1 cellular context compared by ENCODE assay signal in the genomic region with DNA sequence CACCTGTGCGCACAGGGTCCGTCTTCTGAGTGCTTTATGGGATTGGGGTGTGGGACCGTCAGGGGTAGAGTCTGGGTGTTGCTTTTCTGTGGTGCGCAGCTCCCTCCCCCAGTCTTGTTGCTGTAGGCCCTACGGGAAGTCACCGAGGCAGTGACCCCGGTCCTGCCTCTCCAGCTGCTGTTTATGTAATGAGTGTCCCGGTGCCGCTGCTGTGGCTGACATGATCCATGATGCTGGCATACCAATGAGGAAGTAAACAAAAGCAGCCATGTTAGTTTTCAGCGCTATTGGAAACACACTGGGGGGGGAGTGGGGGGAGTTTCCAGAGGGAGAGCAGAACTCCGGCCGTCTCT.
TF ChIP-seq lines count a peak whose summit lies in the region.

No MANE protein-coding gene starts in this region.

TF ChIP-seq in HepG2, 621 proteins besides CTCF, POLR2A, EP300 and RAD21 (continued from another document and continues in another):
- TF ChIP-seq, protein P1, sequence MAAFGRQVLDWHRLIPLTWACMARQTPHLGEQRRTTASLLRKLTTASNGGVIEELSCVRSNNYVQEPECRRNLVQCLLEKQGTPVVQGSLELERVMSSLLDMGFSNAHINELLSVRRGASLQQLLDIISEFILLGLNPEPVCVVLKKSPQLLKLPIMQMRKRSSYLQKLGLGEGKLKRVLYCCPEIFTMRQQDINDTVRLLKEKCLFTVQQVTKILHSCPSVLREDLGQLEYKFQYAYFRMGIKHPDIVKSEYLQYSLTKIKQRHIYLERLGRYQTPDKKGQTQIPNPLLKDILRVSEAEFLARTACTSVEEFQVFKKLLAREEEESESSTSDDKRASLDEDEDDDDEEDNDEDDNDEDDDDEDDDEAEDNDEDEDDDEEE (CRISPR knock-in tag; IDR thresholded peaks at IDR 0.05), result no peak
- TF ChIP-seq SUZ12 (IDR thresholded peaks at IDR 0.05; ENCODE audit: low read depth, low read length) (no peak), FOXC1 (CRISPR knock-in tag; IDR thresholded peaks at IDR 0.05; ENCODE audit: borderline replicate concordance) (no peak), ZNF773 (CRISPR knock-in tag; IDR thresholded peaks at IDR 0.05; ENCODE audit: borderline replicate concordance) (no peak), ZNF598 (CRISPR knock-in tag; IDR thresholded peaks at IDR 0.05; ENCODE audit: borderline replicate concordance) (no peak), ZFP41 (CRISPR knock-in tag; IDR thresholded peaks at IDR 0.05; ENCODE audit: borderline replicate concordance) (no peak), ZNF83 (CRISPR knock-in tag; IDR thresholded peaks at IDR 0.05; ENCODE audit: borderline replicate concordance) (no peak), KMT2B (CRISPR knock-in tag; IDR thresholded peaks at IDR 0.05) (no peak), KLF11 (CRISPR knock-in tag; IDR thresholded peaks at IDR 0.05) (no peak), KLF16 (CRISPR knock-in tag; IDR thresholded peaks at IDR 0.05) (no peak; a peak in 1 of 4 replicates), CHCHD3 (CRISPR knock-in tag; IDR thresholded peaks at IDR 0.05) (no peak), FOXJ3 (CRISPR knock-in tag; IDR thresholded peaks at IDR 0.05; ENCODE audit: borderline replicate concordance) (peak; percentile 50), ZNF451 (CRISPR knock-in tag; IDR thresholded peaks at IDR 0.05) (no peak), ZNF407 (CRISPR knock-in tag; IDR thresholded peaks at IDR 0.05; ENCODE audit: not compliant biosample characterization) (no peak), NR2F1 (CRISPR knock-in tag; IDR thresholded peaks at IDR 0.05) (0 out of 4 replicates have a peak, but pooled peaks of 1 of the 2 experiments have one; percentile 36), ZSCAN30 (CRISPR knock-in tag; IDR thresholded peaks at IDR 0.05) (no peak), ZBTB7B (CRISPR knock-in tag; IDR thresholded peaks at IDR 0.05) (no peak), STAG1 (CRISPR knock-in tag; IDR thresholded peaks at IDR 0.05) (no peak), ZNF747 (CRISPR knock-in tag; IDR thresholded peaks at IDR 0.05; ENCODE audit: borderline replicate concordance) (no peak), ZNF790 (CRISPR knock-in tag; IDR thresholded peaks at IDR 0.05; ENCODE audit: borderline replicate concordance) (no peak), ZFX (CRISPR knock-in tag; IDR thresholded peaks at IDR 0.05; ENCODE audit: low read depth) (0 out of 2 replicates have a peak, but pooled peaks have one; percentile 7), ZNF383 (CRISPR knock-in tag; IDR thresholded peaks at IDR 0.05; ENCODE audit: borderline replicate concordance) (0 out of 2 replicates have a peak, but pooled peaks have one; percentile 10), PHF8 (CRISPR knock-in tag; IDR thresholded peaks at IDR 0.05) (no peak), REST (IDR thresholded peaks at IDR 0.05; ENCODE audit: borderline replicate concordance in 1 of 2, low read depth in 1 of 2, low read length in 2 of 2) (no peak), RBAK (CRISPR knock-in tag; IDR thresholded peaks at IDR 0.05) (no peak), ARID2 (CRISPR knock-in tag; IDR thresholded peaks at IDR 0.05; ENCODE audit: borderline replicate concordance) (no peak), ZNF678 (CRISPR knock-in tag; IDR thresholded peaks at IDR 0.05) (no peak), AKAP8 (CRISPR knock-in tag; IDR thresholded peaks at IDR 0.05) (no peak), ZMYM3 (CRISPR knock-in tag; IDR thresholded peaks at IDR 0.05) (no peak), RFX5 (IDR thresholded peaks at IDR 0.05; ENCODE audit: low read depth, low read length) (no peak; the same call in 1 of the 2 replicates), RAD51 (IDR thresholded peaks at IDR 0.05; ENCODE audit: borderline replicate concordance) (no peak), WIZ (CRISPR knock-in tag; IDR thresholded peaks at IDR 0.05) (no peak), HMG20B (CRISPR knock-in tag; conservative IDR thresholded peaks at IDR 0.05) (no peak), SP140L (CRISPR knock-in tag; IDR thresholded peaks at IDR 0.05; ENCODE audit: borderline replicate concordance) (no peak), AGO1 (IDR thresholded peaks at IDR 0.05; ENCODE audit: low read depth, low read length, poor library complexity, severe bottlenecking) (peak; percentile 6), MYC (CRISPR knock-in tag; IDR thresholded peaks at IDR 0.05; ENCODE audit: borderline replicate concordance) (no peak), TCF7L2 (IDR thresholded peaks at IDR 0.05; ENCODE audit: low read depth, low read length) (no peak), RELA (CRISPR knock-in tag; IDR thresholded peaks at IDR 0.05) (no peak), ZNF253 (CRISPR knock-in tag; IDR thresholded peaks at IDR 0.05; ENCODE audit: borderline replicate concordance) (no peak), SP2 (CRISPR knock-in tag; IDR thresholded peaks at IDR 0.05) (no peak), HNRNPH1 (optimal IDR thresholded peaks at IDR 0.05; ENCODE audit: low read depth, low read length) (peak; percentile 20), ZNF547 (CRISPR knock-in tag; IDR thresholded peaks at IDR 0.05) (no peak), ZBTB21 (CRISPR knock-in tag; IDR thresholded peaks at IDR 0.05) (no peak), GMEB1 (CRISPR knock-in tag; IDR thresholded peaks at IDR 0.05; ENCODE audit: borderline replicate concordance) (no peak), PBX2 (CRISPR knock-in tag; IDR thresholded peaks at IDR 0.05) (no peak), PAWR (CRISPR knock-in tag; IDR thresholded peaks at IDR 0.05; ENCODE audit: borderline replicate concordance) (no peak), ZBTB46 (CRISPR knock-in tag; IDR thresholded peaks at IDR 0.05; ENCODE audit: borderline replicate concordance) (no peak)
- TF ChIP-seq, protein P2, sequence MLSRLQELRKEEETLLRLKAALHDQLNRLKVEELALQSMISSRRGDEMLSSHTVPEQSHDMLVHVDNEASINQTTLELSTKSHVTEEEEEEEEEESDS (CRISPR knock-in tag; IDR thresholded peaks at IDR 0.05; ENCODE audit: borderline replicate concordance), result no peak
- TF ChIP-seq, protein P3, sequence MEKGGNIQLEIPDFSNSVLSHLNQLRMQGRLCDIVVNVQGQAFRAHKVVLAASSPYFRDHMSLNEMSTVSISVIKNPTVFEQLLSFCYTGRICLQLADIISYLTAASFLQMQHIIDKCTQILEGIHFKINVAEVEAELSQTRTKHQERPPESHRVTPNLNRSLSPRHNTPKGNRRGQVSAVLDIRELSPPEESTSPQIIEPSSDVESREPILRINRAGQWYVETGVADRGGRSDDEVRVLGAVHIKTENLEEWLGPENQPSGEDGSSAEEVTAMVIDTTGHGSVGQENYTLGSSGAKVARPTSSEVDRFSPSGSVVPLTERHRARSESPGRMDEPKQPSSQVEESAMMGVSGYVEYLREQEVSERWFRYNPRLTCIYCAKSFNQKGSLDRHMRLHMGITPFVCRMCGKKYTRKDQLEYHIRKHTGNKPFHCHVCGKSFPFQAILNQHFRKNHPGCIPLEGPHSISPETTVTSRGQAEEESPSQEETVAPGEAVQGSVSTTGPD (CRISPR knock-in tag; IDR thresholded peaks at IDR 0.05), result no peak
